In the genomic region with DNA sequence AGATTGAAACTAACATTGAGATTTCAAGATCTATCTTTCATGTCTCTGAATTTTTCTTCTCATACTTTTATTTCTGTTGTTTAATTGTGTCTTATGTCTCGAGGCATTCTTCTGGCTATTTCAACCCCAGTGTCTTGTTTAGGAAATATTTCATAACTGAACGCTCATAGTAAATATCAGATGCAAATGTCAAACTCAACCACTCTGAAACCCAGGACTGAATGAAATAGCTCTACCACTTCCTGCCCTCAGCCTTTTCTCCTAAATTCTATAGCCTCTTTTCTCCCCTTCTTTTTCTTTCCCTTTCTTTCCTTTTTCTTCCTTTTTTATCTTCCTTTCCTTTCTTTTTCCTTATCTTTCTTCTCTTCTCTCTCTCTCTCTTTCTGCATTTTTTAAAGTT, we compare ENCODE assay signal across 30 cellular contexts. TPM values are rescaled to one million over a fixed set of nuclear protein-coding genes. Genes with fewer than 3 reads are reported as not detected.
DNase-seq lines count a peak whose midpoint lies in the region; ATAC-seq and TF ChIP-seq lines count a peak whose summit lies in the region.
"Had no signal": no experiment of that assay in that cellular context is flagged by ENCODE, and none has a peak within 500 bp of the region (broad histone marks: within the 10 kb centered on the region; RNA-seq: fewer than 3 reads in every experiment).

No MANE protein-coding gene starts in this region.

- CTCF ChIA-PET in activated CD4-positive, alpha-beta memory T cell treated with anti-CD3 and anti-CD28 coated beads for 36 hours (lab: Charles Lee), result interaction anchor here (1.2 kb wide), 1 partner anchor 74 kb away, joined by 3 read pairs; no protein-coding TSS in a partner anchor
- CTCF ChIA-PET in activated CD4-positive, alpha-beta memory T cell treated with anti-CD3 and anti-CD28 coated beads, Interleukin-2, amount 10 ng/mL, durations not matched to agents 7 days and 5 days (lab: Charles Lee), result no interaction called here
- CTCF ChIA-PET in CD4-positive, alpha-beta memory T cell (lab: Charles Lee; ENCODE audit: partially characterized antibody), result no interaction called here
- CTCF ChIA-PET in mammary epithelial cell (lab: Charles Lee; ENCODE audit: low non-redundant PET), result no interaction called here

- no peak overlapping the region for H3K4me3 Mint-ChIP-seq in activated CD4-positive, alpha-beta memory T cell treated with anti-CD3 and anti-CD28 coated beads for 36 hours
- no peak overlapping the region for H3K4me3 Mint-ChIP-seq in activated CD4-positive, alpha-beta memory T cell treated with anti-CD3 and anti-CD28 coated beads, Interleukin-2, amount 10 ng/mL, durations not matched to agents 7 days and 5 days
- peak overlapping the region in 7 of 8 donors; percentile 30 to 81 (median 76) for H3K4me3 Mint-ChIP-seq in CD4-positive, alpha-beta memory T cell
- H3K4me3 Mint-ChIP-seq in activated T-helper 17 cell treated with anti-CD3 and anti-CD28 coated beads, Interleukin-2, amount 50 U/mL, for 72 hours, result peak overlapping the region; percentile 34
- peak overlapping the region; percentile 11 for H3K4me3 Mint-ChIP-seq in natural killer cell

- in situ Hi-C loops in mammary epithelial cell (cut with MboI; ENCODE audit: low sequenced_read_pairs in 2 of 2), result no loop called here

- H3K36me3 Mint-ChIP-seq in activated CD4-positive, alpha-beta memory T cell treated with anti-CD3 and anti-CD28 coated beads for 36 hours, result peaks cover 9% of the 10 kb centered on the region
- peaks cover 4% of the 10 kb centered on the region for H3K36me3 Mint-ChIP-seq in activated CD4-positive, alpha-beta memory T cell treated with anti-CD3 and anti-CD28 coated beads, Interleukin-2, amount 10 ng/mL, durations not matched to agents 7 days and 5 days (ENCODE audit: low read depth)
- H3K36me3 Mint-ChIP-seq in CD4-positive, alpha-beta memory T cell, result peaks cover 0 to 3% of the 10 kb centered on the region in 2 donors
- H3K36me3 Mint-ChIP-seq in activated T-helper 17 cell treated with anti-CD3 and anti-CD28 coated beads, Interleukin-2, amount 50 U/mL, for 72 hours (ENCODE audit: low read depth), result no peaks in the 10 kb centered on the region
- no peaks in the 10 kb centered on the region for H3K36me3 Mint-ChIP-seq in natural killer cell

- H3K27ac ChIP-seq in CD4-positive, alpha-beta memory T cell (ENCODE audit: low read depth, low read length), result no peak overlapping the region
- no peak overlapping the region for H3K27ac ChIP-seq in mammary epithelial cell (ENCODE audit: insufficient read depth, low read depth, low read length)
- H3K27ac ChIP-seq: brain microvascular endothelial cell, dorsolateral prefrontal cortex, heart right ventricle, prostate gland, right lobe of liver, SJCRH30, spleen, tibial nerve had no signal

- H3K4me1 ChIP-seq in CD4-positive, alpha-beta memory T cell (ENCODE audit: insufficient read depth, low read length), result peaks cover 44% of the 10 kb centered on the region
- peaks cover 15% of the 10 kb centered on the region for H3K4me1 ChIP-seq in mammary epithelial cell (ENCODE audit: insufficient read depth, low read length)
- H3K4me1 ChIP-seq: prostate gland, right lobe of liver, SJCRH30, tibial nerve had no signal

- WGBS in mammary epithelial cell (ENCODE audit: low coverage, missing lambda C conversion rate), result 100% methylated on average over 2 of the region's 2 CpGs

- POLR2A ChIA-PET in activated CD4-positive, alpha-beta memory T cell treated with anti-CD3 and anti-CD28 coated beads for 36 hours (lab: Charles Lee), result interaction anchor here (1.4 kb wide), 1 partner anchor 18 kb away, joined by 6 read pairs; no protein-coding TSS in a partner anchor
- POLR2A ChIA-PET in activated CD4-positive, alpha-beta memory T cell treated with anti-CD3 and anti-CD28 coated beads, Interleukin-2, amount 10 ng/mL, durations not matched to agents 7 days and 5 days (lab: Charles Lee), result interaction anchor here (1.1 to 2.4 kb wide), 2 partner anchors 12 to 20 kb away, joined by 3 to 8 read pairs; no protein-coding TSS in a partner anchor
- POLR2A ChIA-PET in CD4-positive, alpha-beta memory T cell (lab: Charles Lee; ENCODE audit: partially characterized antibody), result interaction anchor here (1.0 to 2.1 kb wide), 3 partner anchors 8 to 19 kb away, joined by 3 to 18 read pairs (median 6); a partner anchor contains a TSS

- no peak overlapping the region for H3K4me3 ChIP-seq in CD4-positive, alpha-beta memory T cell (ENCODE audit: low read length in 2 of 2)
- no peak overlapping the region for H3K4me3 ChIP-seq in mammary epithelial cell (replicated peaks in 1 of 3; ENCODE audit: insufficient read depth in 1 of 3, low read depth in 2 of 3, low read length in 3 of 3)
- H3K4me3 ChIP-seq: dorsolateral prefrontal cortex, heart right ventricle, prostate gland, right lobe of liver, SJCRH30, spleen, tibial nerve had no signal

- H2AFZ ChIP-seq in mammary epithelial cell (ENCODE audit: low read depth, low read length), result no peak overlapping the region

- no peak overlapping the region for H3K9ac ChIP-seq in mammary epithelial cell (ENCODE audit: insufficient read depth, low read length)

- no peak for ATAC-seq in activated T-helper 17 cell treated with anti-CD3 and anti-CD28 coated beads, Interleukin-2, amount 50 U/mL, for 72 hours (replicated peaks)
- no peak for ATAC-seq in natural killer cell
- ATAC-seq: heart right ventricle, left ventricle myocardium superior, right lobe of liver had no signal

- peaks cover 2% of the 10 kb centered on the region for H3K27me3 Mint-ChIP-seq in activated CD4-positive, alpha-beta memory T cell treated with anti-CD3 and anti-CD28 coated beads for 36 hours
- H3K27me3 Mint-ChIP-seq in activated CD4-positive, alpha-beta memory T cell treated with anti-CD3 and anti-CD28 coated beads, Interleukin-2, amount 10 ng/mL, durations not matched to agents 7 days and 5 days, result peaks cover 21% of the 10 kb centered on the region
- no peaks in the 10 kb centered on the region for H3K27me3 Mint-ChIP-seq in CD4-positive, alpha-beta memory T cell
- no peaks in the 10 kb centered on the region for H3K27me3 Mint-ChIP-seq in activated T-helper 17 cell treated with anti-CD3 and anti-CD28 coated beads, Interleukin-2, amount 50 U/mL, for 72 hours
- peaks cover 8 to 13% of the 10 kb centered on the region in 2 donors for H3K27me3 Mint-ChIP-seq in natural killer cell (ENCODE audit: low read depth in 2 of 2)

- no peaks in the 10 kb centered on the region for H3K27me3 ChIP-seq in CD4-positive, alpha-beta memory T cell (ENCODE audit: insufficient read depth, low read length)
- no peaks in the 10 kb centered on the region for H3K27me3 ChIP-seq in mammary epithelial cell (ENCODE audit: insufficient read depth, low read length)
- H3K27me3 ChIP-seq: right lobe of liver, SJCRH30, tibial nerve had no signal

- H3K9me3 Mint-ChIP-seq in activated CD4-positive, alpha-beta memory T cell treated with anti-CD3 and anti-CD28 coated beads for 36 hours, result peaks cover 13% of the 10 kb centered on the region
- peaks cover 4% of the 10 kb centered on the region for H3K9me3 Mint-ChIP-seq in activated CD4-positive, alpha-beta memory T cell treated with anti-CD3 and anti-CD28 coated beads, Interleukin-2, amount 10 ng/mL, durations not matched to agents 7 days and 5 days
- peaks cover 0 to 9% (median 1%) of the 10 kb centered on the region in 8 donors for H3K9me3 Mint-ChIP-seq in CD4-positive, alpha-beta memory T cell
- H3K9me3 Mint-ChIP-seq in activated T-helper 17 cell treated with anti-CD3 and anti-CD28 coated beads, Interleukin-2, amount 50 U/mL, for 72 hours, result peaks cover 6% of the 10 kb centered on the region
- no peaks in the 10 kb centered on the region for H3K9me3 Mint-ChIP-seq in natural killer cell

- peaks cover 45% of the 10 kb centered on the region for H3K4me1 Mint-ChIP-seq in activated CD4-positive, alpha-beta memory T cell treated with anti-CD3 and anti-CD28 coated beads for 36 hours (ENCODE audit: low read depth)
- H3K4me1 Mint-ChIP-seq in activated CD4-positive, alpha-beta memory T cell treated with anti-CD3 and anti-CD28 coated beads, Interleukin-2, amount 10 ng/mL, durations not matched to agents 7 days and 5 days, result peaks cover 36% of the 10 kb centered on the region
- peaks cover 36 to 51% (median 46%) of the 10 kb centered on the region in 4 donors for H3K4me1 Mint-ChIP-seq in CD4-positive, alpha-beta memory T cell
- H3K4me1 Mint-ChIP-seq in activated T-helper 17 cell treated with anti-CD3 and anti-CD28 coated beads, Interleukin-2, amount 50 U/mL, for 72 hours, result peaks cover 32% of the 10 kb centered on the region
- H3K4me1 Mint-ChIP-seq in natural killer cell, result peaks cover 31% of the 10 kb centered on the region in 2 donors
- H3K4me1 Mint-ChIP-seq: IgD-negative memory B cell had no signal

- TF ChIP-seq CTCF in natural killer cell (IDR thresholded peaks at IDR 0.05) (no peak), mammary epithelial cell (conservative IDR thresholded peaks at IDR 0.05 in 1 of 2, IDR thresholded peaks at IDR 0.05 in 1 of 2; ENCODE audit: extremely low read depth in 1 of 2, insufficient read depth in 1 of 2, low read depth in 1 of 2, low read length in 2 of 2) (no peak)

- dilution Hi-C loops in mammary epithelial cell (cut with HindIII; ENCODE audit: low sequenced_read_pairs), result no loop called here

- H3K9me3 ChIP-seq in CD4-positive, alpha-beta memory T cell (ENCODE audit: control insufficient read depth in 1 of 2, low read length in 2 of 2), result no peaks in the 10 kb centered on the region
- no peaks in the 10 kb centered on the region for H3K9me3 ChIP-seq in mammary epithelial cell (replicated peaks; ENCODE audit: insufficient read depth, low read length)
- H3K9me3 ChIP-seq: prostate gland, right lobe of liver, SJCRH30 had no signal

- H4K20me1 ChIP-seq in mammary epithelial cell (ENCODE audit: insufficient read depth, low read length), result no peaks in the 10 kb centered on the region

- H3K4me2 ChIP-seq in mammary epithelial cell (ENCODE audit: insufficient read depth, low read depth, low read length), result no peak overlapping the region

- H3K27ac Mint-ChIP-seq in activated CD4-positive, alpha-beta memory T cell treated with anti-CD3 and anti-CD28 coated beads for 36 hours, result peak overlapping the region; percentile 61
- no peak overlapping the region for H3K27ac Mint-ChIP-seq in activated CD4-positive, alpha-beta memory T cell treated with anti-CD3 and anti-CD28 coated beads, Interleukin-2, amount 10 ng/mL, durations not matched to agents 7 days and 5 days
- H3K27ac Mint-ChIP-seq in CD4-positive, alpha-beta memory T cell, result peak overlapping the region; percentile 66 to 99 (median 97)
- peak overlapping the region; percentile 75 for H3K27ac Mint-ChIP-seq in activated T-helper 17 cell treated with anti-CD3 and anti-CD28 coated beads, Interleukin-2, amount 50 U/mL, for 72 hours
- H3K27ac Mint-ChIP-seq in natural killer cell, result peak overlapping the region in 1 of 2 donors; percentile 17

- no peaks in the 10 kb centered on the region for H3K79me2 ChIP-seq in mammary epithelial cell (ENCODE audit: insufficient read depth, low read length)

- no peak for DNase-seq in activated CD4-positive, alpha-beta memory T cell treated with anti-CD3 and anti-CD28 coated beads for 36 hours
- DNase-seq in activated CD4-positive, alpha-beta memory T cell treated with anti-CD3 and anti-CD28 coated beads, Interleukin-2, amount 10 ng/mL, durations not matched to agents 7 days and 5 days, result no peak
- DNase-seq in CD4-positive, alpha-beta memory T cell, result no peak
- DNase-seq in natural killer cell, result no peak
- DNase-seq in mammary epithelial cell, result no peak
- DNase-seq in medulla oblongata (ENCODE audit: extremely low spot score), result no peak
- no peak for DNase-seq in NCI-H510A (lab: John Stamatoyannopoulos, UW)
- DNase-seq: activated CD4-positive, CD25-positive, alpha-beta regulatory T cell; amygdala; brain microvascular endothelial cell; dorsolateral prefrontal cortex; foreskin melanocyte; heart right ventricle; left ventricle myocardium superior; MV-4-11; NCI-H1436 treated with DMSO at 0.1 percent for 48 hours; NCI-H345; NCI-H82; occipital lobe; right lobe of liver; RPMI8226; SJCRH30; spleen; stimulated activated CD8-positive, alpha-beta memory T cell treated with anti-CD3 and anti-CD28 coated beads, Interleukin-4, amount 100 ng/mL, for 48 hours; SW 1271 had no signal

- intact Hi-C loops in activated CD4-positive, alpha-beta memory T cell treated with anti-CD3 and anti-CD28 coated beads for 36 hours (cut with micrococcal nuclease), result loop anchor here (1.0 to 10.0 kb wide), 5 partner anchors 8 to 556 kb away; a partner anchor contains a TSS
- intact Hi-C loops in CD4-positive, alpha-beta memory T cell (cut with micrococcal nuclease), result loop anchor here (10.0 kb wide), 1 partner anchor 556 kb away; a partner anchor contains a TSS
- intact Hi-C loops in natural killer cell (cut with micrococcal nuclease) (no loop called here), mammary epithelial cell (cut with micrococcal nuclease) (no loop called here)

- no TSS peak for BruUV-seq in mammary epithelial cell (replicated peaks; lab: Mats Ljungman, UMichigan)

- no peaks in the 10 kb centered on the region for H3K36me3 ChIP-seq in CD4-positive, alpha-beta memory T cell (ENCODE audit: insufficient read depth, low read length)
- H3K36me3 ChIP-seq in mammary epithelial cell (ENCODE audit: insufficient read depth, low read length), result no peaks in the 10 kb centered on the region
- H3K36me3 ChIP-seq: brain microvascular endothelial cell, heart right ventricle, prostate gland, right lobe of liver, SJCRH30, spleen, tibial nerve had no signal

RNA-seq across cellular contexts. Expression of a gene that starts 7.7 kb away (rescaled TPM):
- total RNA-seq in activated CD4-positive, alpha-beta memory T cell treated with anti-CD3 and anti-CD28 coated beads for 36 hours, result under 1 TPM; 0.34 to 0.36 TPM
- not detected for total RNA-seq in activated CD4-positive, alpha-beta memory T cell treated with anti-CD3 and anti-CD28 coated beads, Interleukin-2, amount 10 ng/mL, durations not matched to agents 7 days and 5 days
- 1 to 10 TPM; 3.7 to 4.3 TPM for total RNA-seq in CD4-positive, alpha-beta memory T cell
- polyA plus RNA-seq in CD4-positive, alpha-beta memory T cell, result 1 to 10 TPM; 2.5 to 7.7 TPM
- total RNA-seq in activated T-helper 17 cell treated with anti-CD3 and anti-CD28 coated beads, Interleukin-2, amount 50 U/mL, for 72 hours, result under 1 TPM; 0.09 to 0.34 TPM
- total RNA-seq in natural killer cell (under 1 TPM in 1 of 3 donors, not detected in 2; 0.13 TPM), mammary epithelial cell (1 to 10 TPM in 1 of 2 donors, under 1 TPM in 1; 0.33 to 3.7 TPM)
- polyA plus RNA-seq in mammary epithelial cell, result 1.7 TPM
- polyA minus RNA-seq in mammary epithelial cell, result 0.57 TPM
- total RNA-seq: OCI-LY7, SJCRH30 had no signal

Comparison
In these comparisons a context has a peak if more than half of its experiments do, and no peak if none do; other contexts are left out.
1. H3K4me3 Mint-ChIP-seq: peak in CD4-positive, alpha-beta memory T cell (7 of 8), activated T-helper 17 cell treated with anti-CD3 and anti-CD28 coated beads, Interleukin-2, amount 50 U/mL, for 72 hours (single experiment) and natural killer cell (single experiment); none in activated CD4-positive, alpha-beta memory T cell treated with anti-CD3 and anti-CD28 coated beads for 36 hours (single experiment) and activated CD4-positive, alpha-beta memory T cell treated with anti-CD3 and anti-CD28 coated beads, Interleukin-2, amount 10 ng/mL, durations not matched to agents 7 days and 5 days (single experiment).
2. intact Hi-C loops: an anchor here in activated CD4-positive, alpha-beta memory T cell treated with anti-CD3 and anti-CD28 coated beads for 36 hours (1.0 to 10.0 kb wide) and CD4-positive, alpha-beta memory T cell (10.0 kb wide); none called in natural killer cell and mammary epithelial cell.